12 cellular contexts compared by ENCODE assay signal in genomic region chr6:139568956-139569538, GRCh38.
A peak's percentile ranks its signal among the peaks of the same experiment; 100 is the strongest.
DNase-seq lines count a peak whose midpoint lies in the region; ATAC-seq and TF ChIP-seq lines count a peak whose summit lies in the region.
"Had no signal": no experiment of that assay in that cellular context is flagged by ENCODE, and none has a peak within 500 bp of the region (broad histone marks: within the 10 kb centered on the region; RNA-seq: fewer than 3 reads in every experiment).

No MANE protein-coding gene starts in this region.

- no peak for ATAC-seq in WTC11
- ATAC-seq in stimulated activated naive CD8-positive, alpha-beta T cell treated with anti-CD3 and anti-CD28 coated beads, Interleukin-15, amount 100 ng/mL, for 72 hours = no peak
- ATAC-seq in activated naive CD8-positive, alpha-beta T cell treated with anti-CD3 and anti-CD28 coated beads, Interleukin-2, amount 50 U/mL, for 24 hours = no peak
- no peak for ATAC-seq in GM19395 (IDR thresholded peaks at IDR 0.05; ENCODE audit: unreplicated experiment)

- peak; percentile 48 for DNase-seq in H4 (ENCODE audit: low spot score)
- no peak for DNase-seq in WTC11 (ENCODE audit: low spot score)
- peak; percentile 76 to 86 for DNase-seq in foreskin fibroblast
- DNase-seq in endothelial cell (ENCODE audit: low spot score) = no peak
- DNase-seq in stimulated activated naive CD8-positive, alpha-beta T cell treated with anti-CD3 and anti-CD28 coated beads, Interleukin-15, amount 100 ng/mL, for 72 hours = no peak
- DNase-seq in activated naive CD8-positive, alpha-beta T cell treated with anti-CD3 and anti-CD28 coated beads, Interleukin-2, amount 50 U/mL, for 24 hours = no peak
- DNase-seq: DND-41, dorsolateral prefrontal cortex, NCI-H1417 had no signal

- H3K9me3 ChIP-seq in skeletal muscle satellite cell (replicated peaks; ENCODE audit: low read length) = no peaks in the 10 kb centered on the region

- peak overlapping the region; percentile 77 for H3K9ac ChIP-seq in skeletal muscle satellite cell (ENCODE audit: low read depth, low read length)

- H3K4me3 Mint-ChIP-seq in WTC11 (no peak overlapping the region), endothelial cell (ENCODE audit: unreplicated experiment) (no peak overlapping the region)
- no peak overlapping the region for H3K4me3 Mint-ChIP-seq in stimulated activated naive CD8-positive, alpha-beta T cell treated with anti-CD3 and anti-CD28 coated beads, Interleukin-15, amount 100 ng/mL, for 72 hours
- H3K4me3 Mint-ChIP-seq in activated naive CD8-positive, alpha-beta T cell treated with anti-CD3 and anti-CD28 coated beads, Interleukin-2, amount 50 U/mL, for 24 hours = no peak overlapping the region
- H3K4me3 Mint-ChIP-seq: activated T-helper 1 cell treated with anti-CD3 and anti-CD28 coated beads, Interleukin-12 subunit alpha, Interleukin-12 subunit beta, Interleukin-2, Interleukin-4 antibody, amounts not matched to agents 30 ng/mL and 10 ng/mL and 1 ng/mL, durations not matched to agents 14 hours and 24 hours and 36 hours had no signal

- H3K36me3 Mint-ChIP-seq in WTC11 (no peaks in the 10 kb centered on the region), endothelial cell (ENCODE audit: low read depth, unreplicated experiment) (no peaks in the 10 kb centered on the region)
- no peaks in the 10 kb centered on the region for H3K36me3 Mint-ChIP-seq in activated naive CD8-positive, alpha-beta T cell treated with anti-CD3 and anti-CD28 coated beads, Interleukin-2, amount 50 U/mL, for 24 hours (ENCODE audit: low read depth)

- TF ChIP-seq CTCF in WTC11 (IDR thresholded peaks at IDR 0.05) (no peak), foreskin fibroblast (IDR thresholded peaks at IDR 0.05; ENCODE audit: low read depth, low read length) (no peak), endothelial cell (IDR thresholded peaks at IDR 0.05; ENCODE audit: unreplicated experiment) (no peak)

- H3K36me3 ChIP-seq in skeletal muscle satellite cell (ENCODE audit: insufficient read depth, low read length) = no peaks in the 10 kb centered on the region

- H3K4me1 ChIP-seq in skeletal muscle satellite cell (ENCODE audit: control insufficient read depth, insufficient read depth, low read length) = peaks cover 35% of the 10 kb centered on the region

- CTCF ChIA-PET in WTC11 (lab: Charles Lee) = no interaction called here

- H3K27me3 Mint-ChIP-seq in WTC11 (ENCODE audit: low read depth) (no peaks in the 10 kb centered on the region), endothelial cell (ENCODE audit: unreplicated experiment) (peaks cover 2% of the 10 kb centered on the region)
- no peaks in the 10 kb centered on the region for H3K27me3 Mint-ChIP-seq in stimulated activated naive CD8-positive, alpha-beta T cell treated with anti-CD3 and anti-CD28 coated beads, Interleukin-15, amount 100 ng/mL, for 72 hours
- no peaks in the 10 kb centered on the region for H3K27me3 Mint-ChIP-seq in activated naive CD8-positive, alpha-beta T cell treated with anti-CD3 and anti-CD28 coated beads, Interleukin-2, amount 50 U/mL, for 24 hours

- H3K9me3 Mint-ChIP-seq in WTC11 (peaks cover 7% of the 10 kb centered on the region), endothelial cell (ENCODE audit: unreplicated experiment) (no peaks in the 10 kb centered on the region)
- peaks cover 0 to 2% of the 10 kb centered on the region in 2 donors for H3K9me3 Mint-ChIP-seq in stimulated activated naive CD8-positive, alpha-beta T cell treated with anti-CD3 and anti-CD28 coated beads, Interleukin-15, amount 100 ng/mL, for 72 hours
- H3K9me3 Mint-ChIP-seq in activated naive CD8-positive, alpha-beta T cell treated with anti-CD3 and anti-CD28 coated beads, Interleukin-2, amount 50 U/mL, for 24 hours = no peaks in the 10 kb centered on the region

- no peak overlapping the region for H3K4me3 ChIP-seq in foreskin fibroblast (ENCODE audit: low read depth in 1 of 2, low read length in 2 of 2)
- peak overlapping the region; percentile 45 for H3K4me3 ChIP-seq in skeletal muscle satellite cell (ENCODE audit: low read length)
- H3K4me3 ChIP-seq: dorsolateral prefrontal cortex had no signal

- no peaks in the 10 kb centered on the region for H3K27me3 ChIP-seq in skeletal muscle satellite cell (ENCODE audit: control insufficient read depth, insufficient read depth, low read length)
- H3K27me3 ChIP-seq: dorsolateral prefrontal cortex had no signal

- POLR2A ChIA-PET in WTC11 (lab: Charles Lee) = no interaction called here

- H3K4me1 Mint-ChIP-seq in WTC11 (0 out of 2 replicates have a peak, but pooled peaks cover 3% of the 10 kb centered on the region), endothelial cell (ENCODE audit: unreplicated experiment) (no peaks in the 10 kb centered on the region)
- H3K4me1 Mint-ChIP-seq in stimulated activated naive CD8-positive, alpha-beta T cell treated with anti-CD3 and anti-CD28 coated beads, Interleukin-15, amount 100 ng/mL, for 72 hours = no peaks in the 10 kb centered on the region
- peaks cover 4% of the 10 kb centered on the region for H3K4me1 Mint-ChIP-seq in activated naive CD8-positive, alpha-beta T cell treated with anti-CD3 and anti-CD28 coated beads, Interleukin-2, amount 50 U/mL, for 24 hours

- H3K27ac Mint-ChIP-seq in WTC11 (no peak overlapping the region), endothelial cell (ENCODE audit: unreplicated experiment) (no peak overlapping the region)
- no peak overlapping the region for H3K27ac Mint-ChIP-seq in stimulated activated naive CD8-positive, alpha-beta T cell treated with anti-CD3 and anti-CD28 coated beads, Interleukin-15, amount 100 ng/mL, for 72 hours
- no peak overlapping the region for H3K27ac Mint-ChIP-seq in activated naive CD8-positive, alpha-beta T cell treated with anti-CD3 and anti-CD28 coated beads, Interleukin-2, amount 50 U/mL, for 24 hours
- H3K27ac Mint-ChIP-seq: activated T-helper 1 cell treated with anti-CD3 and anti-CD28 coated beads, Interleukin-12 subunit alpha, Interleukin-12 subunit beta, Interleukin-2, Interleukin-4 antibody, amounts not matched to agents 30 ng/mL and 10 ng/mL and 1 ng/mL, durations not matched to agents 14 hours and 24 hours and 36 hours had no signal

- peak overlapping the region; percentile 71 for H3K4me2 ChIP-seq in skeletal muscle satellite cell (ENCODE audit: low read length)

TF ChIP-seq in WTC11, 78 proteins besides CTCF, POLR2A, EP300 and RAD21:
- TF ChIP-seq ELF4 (CRISPR knock-in tag; IDR thresholded peaks at IDR 0.05; ENCODE audit: low read depth) = no peak
- TF ChIP-seq RORB (CRISPR knock-in tag; IDR thresholded peaks at IDR 0.05) = 0 out of 2 replicates have a peak, but pooled peaks have one; percentile 26
TF ChIP-seq in WTC11: peak in this region for 1.

Comparison
In these comparisons a context has a peak if more than half of its experiments do, and no peak if none do; other contexts are left out.
1. DNase-seq: peak in H4 (single experiment) and foreskin fibroblast (2 of 2); none in WTC11 (single experiment), endothelial cell (single experiment), stimulated activated naive CD8-positive, alpha-beta T cell treated with anti-CD3 and anti-CD28 coated beads, Interleukin-15, amount 100 ng/mL, for 72 hours (0 of 2) and activated naive CD8-positive, alpha-beta T cell treated with anti-CD3 and anti-CD28 coated beads, Interleukin-2, amount 50 U/mL, for 24 hours (single experiment).